ENCODE assay signal across 26 cellular contexts in the genomic region with DNA sequence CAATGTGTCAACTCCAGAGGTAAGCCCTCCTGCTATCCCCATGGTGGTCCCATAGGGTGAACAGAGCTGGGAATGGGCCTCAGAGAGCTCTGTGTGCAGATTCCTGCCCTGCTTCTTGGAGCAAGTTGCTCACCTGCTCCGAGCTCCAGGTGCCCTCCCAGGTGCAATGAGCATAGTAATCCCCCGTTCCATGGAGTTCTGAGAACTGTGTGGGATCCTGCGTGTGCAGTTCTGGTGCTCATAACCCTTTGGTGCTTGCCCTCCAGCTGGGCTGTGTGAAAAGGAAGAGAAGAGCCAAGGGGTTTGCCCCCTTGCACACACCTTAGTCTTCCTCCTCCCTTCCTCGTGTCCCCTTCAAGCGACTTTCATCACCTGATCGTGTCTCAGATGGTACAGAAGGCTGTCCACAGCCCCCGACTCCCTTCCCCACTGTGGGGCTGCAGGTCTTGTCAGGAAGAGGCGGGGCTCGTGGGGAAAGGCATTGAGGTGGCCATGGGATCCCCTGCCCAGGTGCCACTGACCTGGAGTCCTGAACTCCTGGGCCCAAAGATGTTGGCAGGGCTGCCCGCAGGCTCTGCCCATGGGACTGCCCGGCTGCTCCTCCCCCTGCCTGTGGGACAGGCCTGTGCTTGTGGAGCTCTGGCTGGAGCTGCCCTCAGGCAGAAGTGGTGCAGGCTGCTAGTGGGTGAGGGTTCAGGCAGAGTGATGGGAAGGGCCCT. TPM values are rescaled to one million over a fixed set of nuclear protein-coding genes. Genes with fewer than 3 reads are reported as not detected.
DNase-seq lines count a peak whose midpoint lies in the region; ATAC-seq, FAIRE-seq and TF ChIP-seq lines count a peak whose summit lies in the region.
"Had no signal": no experiment of that assay in that cellular context is flagged by ENCODE, and none has a peak within 500 bp of the region (broad histone marks: within the 10 kb centered on the region; RNA-seq: fewer than 3 reads in every experiment).

No MANE protein-coding gene starts in this region.

- TF ChIP-seq POLR2A in transverse colon (IDR thresholded peaks at IDR 0.05) = no peak

- H3K36me3 ChIP-seq in astrocyte (ENCODE audit: insufficient read depth, low read length) = no peaks in the 10 kb centered on the region
- no peaks in the 10 kb centered on the region for H3K36me3 ChIP-seq in kidney (ENCODE audit: control insufficient read depth in 1 of 2, insufficient read depth in 2 of 2, low read length in 2 of 2)
- no peaks in the 10 kb centered on the region for H3K36me3 ChIP-seq in transverse colon
- H3K36me3 ChIP-seq: gastroesophageal sphincter, upper lobe of left lung had no signal

- no peaks in the 10 kb centered on the region for H3K79me2 ChIP-seq in astrocyte (ENCODE audit: insufficient read depth, low read length)

- H3K4me3 Mint-ChIP-seq in stimulated activated naive CD8-positive, alpha-beta T cell treated with anti-CD3 and anti-CD28 coated beads, Interleukin-15, amount 100 ng/mL, for 72 hours = no peak overlapping the region
- no peak overlapping the region for H3K4me3 Mint-ChIP-seq in astrocyte (ENCODE audit: unreplicated experiment)
- H3K4me3 Mint-ChIP-seq in activated CD4-positive, alpha-beta T cell treated with anti-CD3 and anti-CD28 coated beads, Interleukin-2, amount 10 ng/mL, durations not matched to agents 7 days and 5 days = no peak overlapping the region
- H3K4me3 Mint-ChIP-seq: naive thymus-derived CD4-positive, alpha-beta T cell; stimulated activated naive CD8-positive, alpha-beta T cell treated with anti-CD3 and anti-CD28 coated beads, Interleukin-15, Interleukin-2, amounts not matched to agents 100 ng/mL and 50 ng/mL, for 24 hours had no signal

- H3K9me3 ChIP-seq in astrocyte (ENCODE audit: insufficient read depth, low read depth, low read length) (no peaks in the 10 kb centered on the region), kidney (ENCODE audit: control insufficient read depth in 1 of 2, low read length in 2 of 2) (no peaks in the 10 kb centered on the region), transverse colon (no peaks in the 10 kb centered on the region)
- H3K9me3 ChIP-seq: gastroesophageal sphincter, upper lobe of left lung had no signal

- POLR2A ChIA-PET in activated CD4-positive, alpha-beta T cell treated with anti-CD3 and anti-CD28 coated beads, Interleukin-2, amount 10 ng/mL, durations not matched to agents 7 days and 5 days (lab: Charles Lee) = no interaction called here

- peak; percentile 4 for ATAC-seq in stimulated activated naive CD8-positive, alpha-beta T cell treated with anti-CD3 and anti-CD28 coated beads, Interleukin-15, amount 100 ng/mL, for 72 hours
- no peak for ATAC-seq in stimulated activated naive CD8-positive, alpha-beta T cell treated with anti-CD3 and anti-CD28 coated beads, Interleukin-15, Interleukin-2, amounts not matched to agents 100 U/mL and 50 U/mL, for 24 hours
- ATAC-seq in GM18517 (IDR thresholded peaks at IDR 0.05; ENCODE audit: unreplicated experiment) = no peak
- ATAC-seq: gastroesophageal sphincter had no signal

- CTCF ChIA-PET in activated CD4-positive, alpha-beta T cell treated with anti-CD3 and anti-CD28 coated beads, Interleukin-2, amount 10 ng/mL, durations not matched to agents 7 days and 5 days (lab: Charles Lee) = no interaction called here

- FAIRE-seq in astrocyte (lab: Jason Lieb, UNC) (no peak), kidney (lab: Jason Lieb, UNC) (no peak)
- FAIRE-seq: D721Med had no signal

- H3K9ac ChIP-seq in astrocyte (ENCODE audit: low read length) (no peak overlapping the region), kidney (ENCODE audit: low read length in 2 of 2) (no peak overlapping the region)
- H3K9ac ChIP-seq: KMS-11 had no signal

- no peak overlapping the region for H3K27ac ChIP-seq in astrocyte (ENCODE audit: low read depth, low read length)
- no peak overlapping the region for H3K27ac ChIP-seq in kidney (ENCODE audit: low read depth in 2 of 2, low read length in 2 of 2)
- no peak overlapping the region for H3K27ac ChIP-seq in transverse colon
- H3K27ac ChIP-seq: gastroesophageal sphincter, KMS-11, upper lobe of left lung had no signal

- no peaks in the 10 kb centered on the region for H4K20me1 ChIP-seq in astrocyte (ENCODE audit: insufficient read depth, low read length)

- H3K9me3 Mint-ChIP-seq in stimulated activated naive CD8-positive, alpha-beta T cell treated with anti-CD3 and anti-CD28 coated beads, Interleukin-15, amount 100 ng/mL, for 72 hours = no peaks in the 10 kb centered on the region
- H3K9me3 Mint-ChIP-seq in astrocyte (ENCODE audit: unreplicated experiment) = peaks cover 1% of the 10 kb centered on the region
- no peaks in the 10 kb centered on the region for H3K9me3 Mint-ChIP-seq in activated CD4-positive, alpha-beta T cell treated with anti-CD3 and anti-CD28 coated beads, Interleukin-2, amount 10 ng/mL, durations not matched to agents 7 days and 5 days
- H3K9me3 Mint-ChIP-seq: activated naive CD4-positive, alpha-beta T cell treated with anti-CD3 and anti-CD28 coated beads, Interleukin-2, amount 50 U/mL, for 72 hours; naive thymus-derived CD4-positive, alpha-beta T cell; stimulated activated naive CD8-positive, alpha-beta T cell treated with anti-CD3 and anti-CD28 coated beads, Interleukin-15, Interleukin-2, amounts not matched to agents 100 ng/mL and 50 ng/mL, for 24 hours had no signal

- peak overlapping the region; percentile 54 for H3K4me2 ChIP-seq in astrocyte (ENCODE audit: low read length)
- H3K4me2 ChIP-seq: KMS-11 had no signal

- WGBS in transverse colon (ENCODE audit: low coverage in 1 of 2), 2 donors = 92% methylated on average over 11 of the region's 11 CpGs; no CpG with 5 or more reads in 1 of the 2 donors

- in situ Hi-C loops in transverse colon (cut with MboI; ENCODE audit: low pct_ligation_motif_present in 1 of 4, low pct_unique_long_range_greater_than_20kb in 1 of 4, low sequenced_read_pairs in 3 of 4) = no loop called here

- intact Hi-C loops in kidney (cut with DNase I) = no loop called here
- intact Hi-C loops in transverse colon (cut with DNase I; ENCODE audit: low total_unique reads) = no loop called here

- H3K27me3 Mint-ChIP-seq in stimulated activated naive CD8-positive, alpha-beta T cell treated with anti-CD3 and anti-CD28 coated beads, Interleukin-15, amount 100 ng/mL, for 72 hours = peaks cover 8% of the 10 kb centered on the region
- H3K27me3 Mint-ChIP-seq in astrocyte (ENCODE audit: low read depth, unreplicated experiment) = no peaks in the 10 kb centered on the region
- H3K27me3 Mint-ChIP-seq in activated CD4-positive, alpha-beta T cell treated with anti-CD3 and anti-CD28 coated beads, Interleukin-2, amount 10 ng/mL, durations not matched to agents 7 days and 5 days = no peaks in the 10 kb centered on the region

- TF ChIP-seq EP300 in transverse colon (IDR thresholded peaks at IDR 0.05; ENCODE audit: low read depth) = no peak

- H3K4me1 ChIP-seq in astrocyte (ENCODE audit: insufficient read depth, low read length) (peaks cover 34% of the 10 kb centered on the region), kidney (ENCODE audit: control insufficient read depth in 1 of 2, insufficient read depth in 1 of 2, low read depth in 1 of 2, low read length in 2 of 2) (peaks cover 7 to 23% of the 10 kb centered on the region in 2 donors), transverse colon (peaks cover 0 to 8% (median 0%) of the 10 kb centered on the region in 4 donors)

- TF ChIP-seq CTCF in astrocyte (IDR thresholded peaks at IDR 0.05; ENCODE audit: insufficient read depth, low read depth, low read length) = no peak
- no peak for TF ChIP-seq CTCF in kidney (IDR thresholded peaks at IDR 0.05; ENCODE audit: borderline replicate concordance, extremely low read depth, insufficient read depth)
- no peak for TF ChIP-seq CTCF in transverse colon (IDR thresholded peaks at IDR 0.05)

- no peak overlapping the region for H3K27ac Mint-ChIP-seq in stimulated activated naive CD8-positive, alpha-beta T cell treated with anti-CD3 and anti-CD28 coated beads, Interleukin-15, amount 100 ng/mL, for 72 hours
- H3K27ac Mint-ChIP-seq in astrocyte (ENCODE audit: unreplicated experiment) = no peak overlapping the region
- H3K27ac Mint-ChIP-seq in activated CD4-positive, alpha-beta T cell treated with anti-CD3 and anti-CD28 coated beads, Interleukin-2, amount 10 ng/mL, durations not matched to agents 7 days and 5 days = no peak overlapping the region
- H3K27ac Mint-ChIP-seq: activated naive CD4-positive, alpha-beta T cell treated with anti-CD3 and anti-CD28 coated beads, Interleukin-2, amount 50 U/mL, for 72 hours; naive thymus-derived CD4-positive, alpha-beta T cell; stimulated activated naive CD8-positive, alpha-beta T cell treated with anti-CD3 and anti-CD28 coated beads, Interleukin-15, Interleukin-2, amounts not matched to agents 100 ng/mL and 50 ng/mL, for 24 hours had no signal

- H3K4me1 Mint-ChIP-seq in stimulated activated naive CD8-positive, alpha-beta T cell treated with anti-CD3 and anti-CD28 coated beads, Interleukin-15, amount 100 ng/mL, for 72 hours = no peaks in the 10 kb centered on the region
- H3K4me1 Mint-ChIP-seq in astrocyte (ENCODE audit: low read depth, unreplicated experiment) = peaks cover 24% of the 10 kb centered on the region
- H3K4me1 Mint-ChIP-seq in activated CD4-positive, alpha-beta T cell treated with anti-CD3 and anti-CD28 coated beads, Interleukin-2, amount 10 ng/mL, durations not matched to agents 7 days and 5 days = no peaks in the 10 kb centered on the region

- H2AFZ ChIP-seq in astrocyte (ENCODE audit: low read depth, low read length) = no peak overlapping the region

- H3K4me3 ChIP-seq in astrocyte (ENCODE audit: insufficient read depth, low read depth, low read length) (no peak overlapping the region), kidney (ENCODE audit: low read length in 2 of 2) (no peak overlapping the region), transverse colon (no peak overlapping the region)
- H3K4me3 ChIP-seq: gastroesophageal sphincter, upper lobe of left lung had no signal

- DNase-seq in stimulated activated naive CD8-positive, alpha-beta T cell treated with anti-CD3 and anti-CD28 coated beads, Interleukin-15, amount 100 ng/mL, for 72 hours = no peak
- DNase-seq in stimulated activated naive CD8-positive, alpha-beta T cell treated with anti-CD3 and anti-CD28 coated beads, Interleukin-15, Interleukin-2, amounts not matched to agents 100 U/mL and 50 U/mL, for 24 hours = no peak
- DNase-seq in astrocyte (ENCODE audit: low read depth) = no peak
- DNase-seq in kidney = peak; percentile 73
- DNase-seq in transverse colon = no peak
- no peak for DNase-seq in activated CD4-positive, alpha-beta T cell treated with anti-CD3 and anti-CD28 coated beads, Interleukin-2, amount 10 ng/mL, durations not matched to agents 7 days and 5 days
- DNase-seq in NCI-H1105 (lab: John Stamatoyannopoulos, UW) = no peak
- DNase-seq: activated CD4-positive, alpha-beta T cell treated with anti-CD3 and anti-CD28 coated beads for 48 hours; C1 segment of cervical spinal cord; left cardiac atrium; naive thymus-derived CD4-positive, alpha-beta T cell; NCI-H187 treated with DMSO at 0.1 percent for 48 hours; NCI-H2227 treated with DMSO at 0.1 percent for 48 hours; NCI-H82; stimulated activated CD4-positive, alpha-beta T cell treated with anti-CD3 and anti-CD28 coated beads, Interleukin-4, amount 100 ng/mL, for 4 hours had no signal

- H3K27me3 ChIP-seq in astrocyte (ENCODE audit: insufficient read depth, low read length) (no peaks in the 10 kb centered on the region), transverse colon (no peaks in the 10 kb centered on the region)
- H3K27me3 ChIP-seq: gastroesophageal sphincter, upper lobe of left lung had no signal

- H3K36me3 Mint-ChIP-seq in astrocyte (ENCODE audit: low read depth, unreplicated experiment) = no peaks in the 10 kb centered on the region
- no peaks in the 10 kb centered on the region for H3K36me3 Mint-ChIP-seq in activated CD4-positive, alpha-beta T cell treated with anti-CD3 and anti-CD28 coated beads, Interleukin-2, amount 10 ng/mL, durations not matched to agents 7 days and 5 days (ENCODE audit: low read depth)
- H3K36me3 Mint-ChIP-seq: activated naive CD4-positive, alpha-beta T cell treated with anti-CD3 and anti-CD28 coated beads, Interleukin-2, amount 50 U/mL, for 72 hours; naive thymus-derived CD4-positive, alpha-beta T cell had no signal

RNA-seq across cellular contexts. Expression of gene ZNF488, which starts 21.9 kb away (rescaled TPM):
- total RNA-seq in astrocyte (0.94 and 1.4 TPM in 2 replicates), kidney (0.09 TPM), transverse colon (under 1 TPM in 2 of 4 donors, not detected in 2; 0.41 to 0.80 TPM)
- polyA plus RNA-seq in kidney (ENCODE audit: insufficient read depth, low read depth, low replicate concordance) = 4.0 TPM
- total RNA-seq in activated CD4-positive, alpha-beta T cell treated with anti-CD3 and anti-CD28 coated beads, Interleukin-2, amount 10 ng/mL, durations not matched to agents 7 days and 5 days = under 1 TPM in 1 of 2 experiments, not detected in 1; 0.05 TPM
- total RNA-seq: left cardiac atrium; naive thymus-derived CD4-positive, alpha-beta T cell; SK-MEL-5; T-helper 1 cell treated with Interleukin-12 subunit alpha and Interleukin-12 subunit beta and Interleukin-4 antibody, amounts not matched to agents 30 ng/mL and 1 ng/mL, for 36 hours had no signal

RNA-seq across cellular contexts. Expression of gene RBP3, which starts 57.8 kb away (rescaled TPM):
- not detected in 2 replicates for total RNA-seq in astrocyte
- total RNA-seq in kidney = not detected
- polyA plus RNA-seq in kidney (ENCODE audit: insufficient read depth, low read depth, low replicate concordance) = not detected
- not detected for total RNA-seq in transverse colon
- total RNA-seq in activated CD4-positive, alpha-beta T cell treated with anti-CD3 and anti-CD28 coated beads, Interleukin-2, amount 10 ng/mL, durations not matched to agents 7 days and 5 days = not detected
- total RNA-seq: activated naive CD4-positive, alpha-beta T cell treated with anti-CD3 and anti-CD28 coated beads, Interleukin-2, amount 50 U/mL, for 72 hours; cerebellum; gastroesophageal sphincter; left cardiac atrium; naive thymus-derived CD4-positive, alpha-beta T cell; omental fat pad; SK-MEL-5; T-helper 1 cell treated with Interleukin-12 subunit alpha and Interleukin-12 subunit beta and Interleukin-4 antibody, amounts not matched to agents 30 ng/mL and 1 ng/mL, for 36 hours; upper lobe of left lung had no signal
- polyA plus RNA-seq: naive thymus-derived CD4-positive, alpha-beta T cell had no signal
